8 cellular contexts compared by ENCODE assay signal in the genomic region with DNA sequence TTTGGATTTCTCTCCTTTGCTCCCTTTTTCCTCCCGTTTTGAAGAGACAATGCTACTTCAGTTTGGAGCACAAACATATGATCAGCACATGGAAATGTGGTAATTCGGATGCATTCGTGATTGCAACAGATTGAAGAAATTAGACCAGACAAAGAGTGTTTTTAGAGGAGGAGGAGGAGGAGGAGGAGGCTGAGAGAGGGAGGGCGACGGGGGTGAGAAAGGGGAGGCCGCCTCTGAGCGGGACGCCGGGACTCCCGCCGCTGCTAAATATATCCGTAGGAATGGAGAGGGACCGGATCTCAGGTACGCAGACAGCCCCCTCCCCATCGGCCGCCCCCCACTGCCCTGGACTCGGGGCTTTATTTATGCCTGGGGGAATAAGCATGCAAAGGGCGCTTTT.
A peak's percentile ranks its signal among the peaks of the same experiment; 100 is the strongest.
DNase-seq lines count a peak whose midpoint lies in the region; ATAC-seq, FAIRE-seq and TF ChIP-seq lines count a peak whose summit lies in the region.

No MANE protein-coding gene starts in this region.

- peaks cover 29% of the 10 kb centered on the region for H3K79me2 ChIP-seq in astrocyte (ENCODE audit: insufficient read depth, low read length)

- intact Hi-C loops in A673 (cut with micrococcal nuclease; ENCODE audit: unreplicated experiment): no loop called here

- peak overlapping the region; percentile 47 for H3K27ac Mint-ChIP-seq in astrocyte (ENCODE audit: unreplicated experiment)

- H3K9me3 Mint-ChIP-seq in astrocyte (ENCODE audit: unreplicated experiment): no peaks in the 10 kb centered on the region

- H3K4me3 ChIP-seq in A673 (ENCODE audit: low read depth, low read length, poor library complexity, severe bottlenecking): peak overlapping the region; percentile 57
- peak overlapping the region; percentile 79 for H3K4me3 ChIP-seq in HL-60 (replicated peaks; ENCODE audit: insufficient read depth, low read length)
- peak overlapping the region; percentile 59 for H3K4me3 ChIP-seq in astrocyte (ENCODE audit: insufficient read depth, low read depth, low read length)
- H3K4me3 ChIP-seq in mesodermal cell (ENCODE audit: extremely low read depth, insufficient read depth, low read length, poor library complexity, severe bottlenecking): peak overlapping the region; percentile 40

- H2AFZ ChIP-seq in astrocyte (ENCODE audit: low read depth, low read length): no peak overlapping the region

- TF ChIP-seq CTCF in A673 (conservative IDR thresholded peaks at IDR 0.05; ENCODE audit: low read depth, low read length): no peak
- TF ChIP-seq CTCF in HL-60 (IDR thresholded peaks at IDR 0.05; ENCODE audit: insufficient read depth, low read length): no peak
- no peak for TF ChIP-seq CTCF in astrocyte (IDR thresholded peaks at IDR 0.05; ENCODE audit: insufficient read depth, low read depth, low read length)

- H3K9me3 ChIP-seq in A673 (ENCODE audit: low read depth, low read length, poor library complexity, severe bottlenecking): no peaks in the 10 kb centered on the region
- H3K9me3 ChIP-seq in astrocyte (ENCODE audit: insufficient read depth, low read depth, low read length): no peaks in the 10 kb centered on the region
- H3K9me3 ChIP-seq in mesodermal cell (ENCODE audit: control insufficient read depth, low read length): no peaks in the 10 kb centered on the region

- H3K36me3 ChIP-seq in A673 (ENCODE audit: insufficient read depth, low read length, poor library complexity, severe bottlenecking) (no peaks in the 10 kb centered on the region), astrocyte (ENCODE audit: insufficient read depth, low read length) (no peaks in the 10 kb centered on the region), mesodermal cell (ENCODE audit: control insufficient read depth, insufficient read depth, low read length) (no peaks in the 10 kb centered on the region)

- H3K36me3 Mint-ChIP-seq in astrocyte (ENCODE audit: low read depth, unreplicated experiment): no peaks in the 10 kb centered on the region

- H4K20me1 ChIP-seq in astrocyte (ENCODE audit: insufficient read depth, low read length): no peaks in the 10 kb centered on the region

- H3K27ac ChIP-seq in A673 (ENCODE audit: low read depth, low read length, poor library complexity, severe bottlenecking) (peak overlapping the region; percentile 85), HL-60 (replicated peaks) (peak overlapping the region; percentile 91), astrocyte (ENCODE audit: low read depth, low read length) (peak overlapping the region; percentile 73), mesodermal cell (ENCODE audit: low read depth, low read length, severe bottlenecking) (peak overlapping the region; percentile 77)

- H3K4me1 Mint-ChIP-seq in astrocyte (ENCODE audit: low read depth, unreplicated experiment): peaks cover 72% of the 10 kb centered on the region

- H3K27me3 Mint-ChIP-seq in astrocyte (ENCODE audit: low read depth, unreplicated experiment): no peaks in the 10 kb centered on the region

- no peak for ATAC-seq in HG03280 (IDR thresholded peaks at IDR 0.05; ENCODE audit: unreplicated experiment)

- H3K9ac ChIP-seq in astrocyte (ENCODE audit: low read length): peak overlapping the region; percentile 76

- CTCF ChIA-PET in A673 (lab: Charles Lee): no interaction called here

- 54 to 56% methylated on average over 16 of the region's 18 CpGs for WGBS in mesodermal cell (ENCODE audit: insufficient coverage in 2 of 2), 2 experiments

- BruUV-seq in A673 (replicated peaks; lab: Mats Ljungman, UMichigan): no TSS peak

- H3K4me1 ChIP-seq in A673 (ENCODE audit: insufficient read depth, low read length, poor library complexity, severe bottlenecking) (peaks cover 60% of the 10 kb centered on the region), astrocyte (ENCODE audit: insufficient read depth, low read length) (peaks cover 75% of the 10 kb centered on the region), mesodermal cell (ENCODE audit: control insufficient read depth, insufficient read depth, low read length, poor library complexity, severe bottlenecking) (peaks cover 64% of the 10 kb centered on the region)

- DNase-seq in A673 (ENCODE audit: low spot score): peak; percentile 58
- peak; percentile 72 to 81 for DNase-seq in HL-60 (ENCODE audit: low read depth in 1 of 2, low spot score in 1 of 2)
- peak; percentile 36 for DNase-seq in astrocyte (ENCODE audit: low read depth)
- DNase-seq in HuH-7 (ENCODE audit: low spot score): no peak
- DNase-seq in NCI-H2029 treated with DMSO at 0.1 percent for 48 hours (lab: John Stamatoyannopoulos, UW): no peak
- DNase-seq in stimulated activated naive CD4-positive, alpha-beta T cell (lab: John Stamatoyannopoulos, UW): no peak

- no peak for FAIRE-seq in astrocyte (lab: Jason Lieb, UNC)

- POLR2A ChIA-PET in A673 (lab: Charles Lee; ENCODE audit: low non-redundant PET): no interaction called here

- H3K27me3 ChIP-seq in A673 (replicated peaks; ENCODE audit: insufficient read depth, low read depth, low read length, poor library complexity): no peaks in the 10 kb centered on the region
- H3K27me3 ChIP-seq in HL-60 (ENCODE audit: insufficient read depth, poor library complexity, severe bottlenecking): no peaks in the 10 kb centered on the region
- no peaks in the 10 kb centered on the region for H3K27me3 ChIP-seq in astrocyte (ENCODE audit: insufficient read depth, low read length)

- H3K4me2 ChIP-seq in astrocyte (ENCODE audit: low read length): peak overlapping the region; percentile 73

- peak overlapping the region; percentile 66 for H3K4me3 Mint-ChIP-seq in astrocyte (ENCODE audit: unreplicated experiment)

Comparison
In these comparisons a context has a peak if more than half of its experiments do, and no peak if none do; other contexts are left out.
1. DNase-seq: peak in A673 (single experiment), HL-60 (2 of 2) and astrocyte (single experiment); none in HuH-7 (single experiment), NCI-H2029 treated with DMSO at 0.1 percent for 48 hours (single experiment) and stimulated activated naive CD4-positive, alpha-beta T cell (0 of 6).
2. Peak in every context shown above with its lines, with median percentiles within 50 percentile points of each other: H3K27ac ChIP-seq and H3K4me3 ChIP-seq.